1 cellular context compared by ENCODE assay signal in genomic region chr1:109250454-109251276, GRCh38.
TF ChIP-seq lines count a peak whose summit lies in the region.

No MANE protein-coding gene starts in this region.

TF ChIP-seq in GM23338, 12 proteins besides CTCF, POLR2A, EP300 and RAD21 (continued from another document):
- TF ChIP-seq ZNF462 (CRISPR knock-in tag; IDR thresholded peaks at IDR 0.05) (no peak), ZNF331 (CRISPR knock-in tag; IDR thresholded peaks at IDR 0.05; ENCODE audit: low read depth) (no peak), CREB1 (CRISPR knock-in tag; IDR thresholded peaks at IDR 0.05; ENCODE audit: low read depth) (no peak), POLR2AphosphoS5 (IDR thresholded peaks at IDR 0.05; ENCODE audit: low read depth) (no peak)
